ENCODE assay signal across 26 cellular contexts in genomic region chr17:79861371-79862216, GRCh38. TPM values are rescaled to one million over a fixed set of nuclear protein-coding genes. Genes with fewer than 3 reads are reported as not detected.
DNase-seq lines count a peak whose midpoint lies in the region; ATAC-seq, FAIRE-seq and TF ChIP-seq lines count a peak whose summit lies in the region.
"Had no signal": no experiment of that assay in that cellular context is flagged by ENCODE, and none has a peak within 500 bp of the region (broad histone marks: within the 10 kb centered on the region; RNA-seq: fewer than 3 reads in every experiment).

No MANE protein-coding gene starts in this region.

- no peak overlapping the region for H3K27ac Mint-ChIP-seq in MCF 10A (ENCODE audit: low read depth, unreplicated experiment)
- H3K27ac Mint-ChIP-seq: activated naive CD8-positive, alpha-beta T cell treated with anti-CD3 and anti-CD28 coated beads, Interleukin-2, amount 50 U/mL, for 24 hours; activated T-helper 17 cell treated with anti-CD3 and anti-CD28 coated beads, Interleukin-2, amount 50 U/mL, for 72 hours; HFFc6; T-helper 2 cell treated with Interferon-gamma antibody and Interleukin-4, amounts not matched to agents 5 μg/mL and 100 μg/mL, for 36 hours had no signal

- H3K4me3 Mint-ChIP-seq in MCF 10A (ENCODE audit: unreplicated experiment), result no peak overlapping the region
- H3K4me3 Mint-ChIP-seq: activated naive CD8-positive, alpha-beta T cell treated with anti-CD3 and anti-CD28 coated beads, Interleukin-2, amount 50 U/mL, for 24 hours; activated T-helper 17 cell treated with anti-CD3 and anti-CD28 coated beads, Interleukin-2, amount 50 U/mL, for 72 hours; HFFc6; nephron; T-helper 2 cell treated with Interferon-gamma antibody and Interleukin-4, amounts not matched to agents 5 μg/mL and 100 μg/mL, for 36 hours had no signal

- H3K27me3 ChIP-seq in GM12878 (replicated peaks in 1 of 2; ENCODE audit: control insufficient read depth in 2 of 2, insufficient read depth in 2 of 2, low read length in 1 of 2), result peaks cover 0 to 3% of the 10 kb centered on the region in 2 experiments; a peak in 2 of 4 replicates

- H4K20me1 ChIP-seq in GM12878 (ENCODE audit: control insufficient read depth, insufficient read depth), result no peaks in the 10 kb centered on the region

- SMC1A ChIA-PET in GM12878 (lab: Charles Lee; ENCODE audit: uncharacterized antibody, unreplicated experiment), result interaction anchor here (0.6 kb wide), 1 partner anchor 1492 kb away, joined by 3 read pairs; no protein-coding TSS in a partner anchor

- no peaks in the 10 kb centered on the region for H3K9me3 Mint-ChIP-seq in MCF 10A (ENCODE audit: unreplicated experiment)
- H3K9me3 Mint-ChIP-seq: activated naive CD8-positive, alpha-beta T cell treated with anti-CD3 and anti-CD28 coated beads, Interleukin-2, amount 50 U/mL, for 24 hours; activated T-helper 17 cell treated with anti-CD3 and anti-CD28 coated beads, Interleukin-2, amount 50 U/mL, for 72 hours; HFFc6; nephron; T-helper 2 cell treated with Interferon-gamma antibody and Interleukin-4, amounts not matched to agents 5 μg/mL and 100 μg/mL, for 36 hours had no signal

- ATAC-seq in GM12878 (no peak), GM18870 (IDR thresholded peaks at IDR 0.05; ENCODE audit: unreplicated experiment) (no peak), GM21447 (IDR thresholded peaks at IDR 0.05; ENCODE audit: unreplicated experiment) (no peak)
- ATAC-seq: activated naive CD8-positive, alpha-beta T cell treated with anti-CD3 and anti-CD28 coated beads, Interleukin-2, amount 50 U/mL, for 24 hours; activated T-helper 17 cell treated with anti-CD3 and anti-CD28 coated beads, Interleukin-2, amount 50 U/mL, for 72 hours; SK-N-SH treated with all-trans-retinoic acid at 6 μM for 48 hours had no signal

- CTCF ChIA-PET in GM12878 (lab: Yijun Ruan, JAX) (no interaction called here), MCF 10A (lab: Yijun Ruan, JAX) (interaction anchor here (0.6 to 0.8 kb wide), 2 partner anchors 115 to 890 kb away, joined by 3 read pairs; no protein-coding TSS in a partner anchor)

- no peak overlapping the region for H3K9ac ChIP-seq in GM12878 (ENCODE audit: control insufficient read depth, insufficient read depth, low read length)
- H3K9ac ChIP-seq: KMS-11 had no signal

- POLR2A ChIA-PET in GM12878 (lab: Charles Lee), result no interaction called here
- POLR2A ChIA-PET in MCF 10A (lab: Yijun Ruan, JAX), result no interaction called here

- H3K36me3 ChIP-seq in GM12878 (ENCODE audit: control insufficient read depth in 2 of 2, insufficient read depth in 2 of 2, low read length in 1 of 2), result no peaks in the 10 kb centered on the region
- H3K36me3 ChIP-seq: breast epithelium, heart left ventricle, sigmoid colon, WERI-Rb-1 had no signal

- no peaks in the 10 kb centered on the region for H3K36me3 Mint-ChIP-seq in MCF 10A (ENCODE audit: insufficient read depth, unreplicated experiment)

- H3K27ac ChIP-seq in GM12878 (ENCODE audit: control insufficient read depth, insufficient read depth), result no peak overlapping the region
- H3K27ac ChIP-seq: breast epithelium, C4-2B, coronary artery, heart left ventricle, KMS-11, sigmoid colon, WERI-Rb-1 had no signal

- no peaks in the 10 kb centered on the region for H3K4me1 Mint-ChIP-seq in MCF 10A (ENCODE audit: insufficient read depth, unreplicated experiment)
- H3K4me1 Mint-ChIP-seq: activated T-helper 17 cell treated with anti-CD3 and anti-CD28 coated beads, Interleukin-2, amount 50 U/mL, for 72 hours had no signal

- in situ Hi-C loops in GM12878 (cut with MboI), result no loop called here

- intact Hi-C loops in GM12878 (cut with micrococcal nuclease; ENCODE audit: unreplicated experiment) (no loop called here), MCF 10A (cut with micrococcal nuclease) (no loop called here)

- no peak for TF ChIP-seq POLR2A in GM12878 (IDR thresholded peaks at IDR 0.05; ENCODE audit: low read depth, low read length)

- H3K4me3 ChIP-seq in GM12878, result no peak overlapping the region
- H3K4me3 ChIP-seq: breast epithelium, coronary artery, heart left ventricle, sigmoid colon had no signal

- 36% methylated on average over 26 of the region's 26 CpGs for WGBS in GM12878 (ENCODE audit: insufficient coverage, insufficient replicate concordance, low lambda C conversion rate, missing lambda C conversion rate)

- TF ChIP-seq EP300 in GM12878 (IDR thresholded peaks at IDR 0.05; ENCODE audit: borderline replicate concordance in 1 of 2, control insufficient read depth in 1 of 2, low read depth in 2 of 2, low read length in 2 of 2), result no peak

- peaks cover 4% of the 10 kb centered on the region for H3K4me1 ChIP-seq in GM12878 (ENCODE audit: control insufficient read depth, insufficient read depth, low read length)
- H3K4me1 ChIP-seq: breast epithelium, sigmoid colon had no signal

- TF ChIP-seq RAD21 in GM12878 (IDR thresholded peaks at IDR 0.05; ENCODE audit: insufficient read depth, low read depth, low read length), result no peak

- H2AFZ ChIP-seq in GM12878 (ENCODE audit: control insufficient read depth, low read depth, low read length), result no peak overlapping the region

- no peak overlapping the region for H3K4me2 ChIP-seq in GM12878 (ENCODE audit: control insufficient read depth, insufficient read depth)
- H3K4me2 ChIP-seq: KMS-11 had no signal

- peak; percentile 18 for DNase-seq in AG20443 (ENCODE audit: low spot score)
- DNase-seq in H4 (ENCODE audit: low spot score), result peak; percentile 53
- DNase-seq in GM12878 (ENCODE audit: low read depth, low spot score), result no peak
- DNase-seq in left kidney (ENCODE audit: low read depth, low spot score), result peak; percentile 50
- DNase-seq in MCF 10A (ENCODE audit: unreplicated experiment), result no peak
- DNase-seq in NCI-H1417 treated with DMSO at 0.1 percent for 48 hours (lab: John Stamatoyannopoulos, UW), result no peak
- DNase-seq: activated CD4-positive, alpha-beta T cell treated with anti-CD3 and anti-CD28 coated beads, Interleukin-2, amount 50 U/mL, for 1 hour; activated naive CD8-positive, alpha-beta T cell treated with anti-CD3 and anti-CD28 coated beads, Interleukin-2, amount 50 U/mL, for 24 hours; HFFc6; MV-4-11; NCI-H187; RPMI8226; sigmoid colon; WERI-Rb-1 had no signal

- no peaks in the 10 kb centered on the region for H3K9me3 ChIP-seq in GM12878 (replicated peaks; ENCODE audit: control insufficient read depth, insufficient read depth, low read length)
- H3K9me3 ChIP-seq: breast epithelium, heart left ventricle, sigmoid colon had no signal

- H3K27me3 Mint-ChIP-seq in MCF 10A (ENCODE audit: insufficient read depth, unreplicated experiment), result peaks cover 33% of the 10 kb centered on the region

- no peak for FAIRE-seq in GM12878 (lab: Jason Lieb, UNC)
- FAIRE-seq: D721Med had no signal

- BruUV-seq in GM12878 (replicated peaks; lab: Mats Ljungman, UMichigan) (no TSS peak), MCF 10A (replicated peaks; lab: Mats Ljungman, UMichigan) (no TSS peak)

- RAD21 ChIA-PET in GM12878 (lab: Charles Lee; ENCODE audit: unreplicated experiment), result no interaction called here

- no peak for TF ChIP-seq CTCF in GM12878 (IDR thresholded peaks at IDR 0.05 in 2 of 3, conservative IDR thresholded peaks at IDR 0.05 in 1 of 3; ENCODE audit: control insufficient read depth in 2 of 3, extremely low read depth in 1 of 3, insufficient read depth in 1 of 3, low read depth in 3 of 3, low read length in 3 of 3)
- TF ChIP-seq CTCF in MCF 10A (IDR thresholded peaks at IDR 0.05; ENCODE audit: unreplicated experiment), result no peak

- H3K79me2 ChIP-seq in GM12878 (ENCODE audit: control insufficient read depth, insufficient read depth, low read length), result no peaks in the 10 kb centered on the region

TF ChIP-seq in GM12878, 131 proteins besides CTCF, POLR2A, EP300 and RAD21:
- TF ChIP-seq CHD2 (IDR thresholded peaks at IDR 0.05; ENCODE audit: borderline replicate concordance, low read depth, low read length) (no peak), PAX5 (IDR thresholded peaks at IDR 0.05; ENCODE audit: borderline replicate concordance, low read depth, low read length) (peak; percentile 62; the same call in 1 of the 2 replicates)
TF ChIP-seq in GM12878: peak in this region for 1.

RNA-seq across cellular contexts. Expression of gene CBX4, which starts 22.4 kb away (rescaled TPM):
- 16.0 and 18.7 TPM in 2 replicates for total RNA-seq in H4 (2014; rRNA removed; shearing (Covaris generic))
- 12.4 and 13.3 TPM in 2 replicates for total RNA-seq in GM12878 (2013; cell fraction: nucleolus; rRNA removed)
- total RNA-seq in GM12878 (2014; rRNA removed) (14.5 and 15.5 TPM in 2 replicates), GM12878 (2014; rRNA removed; fragmentation: Illumina TruSeq; extraction: Trizol) (4.3 and 4.6 TPM in 2 replicates), GM12878 (2021) (23.1 and 24.6 TPM in 2 replicates), MCF 10A (2022) (85.8 and 89.7 TPM in 2 replicates)
- polyA plus RNA-seq in GM12878 (2011; ENCODE audit: low read depth), result 3.0 TPM
- polyA plus RNA-seq in GM12878 (2011; rRNA removed) (9.1 and 11.3 TPM in 2 replicates), GM12878 (2014; fragmentation: Illumina TruSeq; extraction: Trizol) (1.7 and 4.2 TPM in 2 replicates), GM12878 (2014; fragmentation: Nextera tagmentation; extraction: Ambion mirVana) (1 to 10 TPM in 1 of 2 experiments, under 1 TPM in 1; 0.69 to 1.2 TPM), GM12878 (2014; rRNA removed) (19.6 and 20.4 TPM in 2 replicates), GM12878 (2016; fragmentation: Nextera tagmentation; extraction: Ambion mirVana) (1 to 10 TPM; 1.6 to 1.8 TPM)
- polyA plus RNA-seq in GM12878 (2011; cell fraction: cytosol; rRNA removed), result 10.8 and 17.6 TPM in 2 replicates
- polyA plus RNA-seq in GM12878 (2011; cell fraction: nucleus; rRNA removed), result 40.0 and 48.6 TPM in 2 replicates
- 12.7 and 18.0 TPM in 2 replicates for polyA plus RNA-seq in GM12878 (2012)
- polyA minus RNA-seq in GM12878 (2011; rRNA and poly(A)+ RNA removed), result 5.6 and 15.7 TPM in 2 replicates
- polyA minus RNA-seq in GM12878 (2011; cell fraction: cytosol; rRNA and poly(A)+ RNA removed), result 13.2 and 17.0 TPM in 2 replicates
- 11.6 and 17.4 TPM in 2 replicates for polyA minus RNA-seq in GM12878 (2011; cell fraction: nucleus; rRNA and poly(A)+ RNA removed)

Comparison
In these comparisons a context has a peak if more than half of its experiments do, and no peak if none do; other contexts are left out.
1. DNase-seq: peak in AG20443 (single experiment), H4 (single experiment) and left kidney (single experiment); none in GM12878 (single experiment), MCF 10A (single experiment) and NCI-H1417 treated with DMSO at 0.1 percent for 48 hours (single experiment).